9 cellular contexts compared by ENCODE assay signal in genomic region chr3:47910777-47911440, GRCh38.
DNase-seq lines count a peak whose midpoint lies in the region; ATAC-seq, FAIRE-seq and TF ChIP-seq lines count a peak whose summit lies in the region.
"Had no signal": no experiment of that assay in that cellular context is flagged by ENCODE, and none has a peak within 500 bp of the region (broad histone marks: within the 10 kb centered on the region; RNA-seq: fewer than 3 reads in every experiment).

No MANE protein-coding gene starts in this region.

- H3K27ac Mint-ChIP-seq in activated CD4-positive, alpha-beta memory T cell treated with anti-CD3 and anti-CD28 coated beads for 36 hours: no peak overlapping the region
- H3K27ac Mint-ChIP-seq: natural killer cell treated with Interleukin-12 subunit alpha and Interleukin-12 subunit beta and Interleukin-15 and Interleukin-18, amount 100 ng/mL, for 72 hours had no signal

- H3K27ac ChIP-seq in A549: peak overlapping the region in 1 of 2 experiments; percentile 51; a peak in 3 of 6 replicates

- no peak for TF ChIP-seq POLR2A in A549 (IDR thresholded peaks at IDR 0.05; ENCODE audit: low read length)

- no peak for TF ChIP-seq CTCF in A549 (IDR thresholded peaks at IDR 0.05)

- H3K4me3 ChIP-seq in A549: no peak overlapping the region

- no peak for FAIRE-seq in A549 (lab: Jason Lieb, UNC)

- no peak for TF ChIP-seq RAD21 in A549 (conservative IDR thresholded peaks at IDR 0.05 in 1 of 2, IDR thresholded peaks at IDR 0.05 in 1 of 2)

- peak overlapping the region; percentile 37; the same call in 2 of the 3 replicates for H3K4me2 ChIP-seq in A549

- WGBS in A549 (ENCODE audit: missing lambda C conversion rate): 24% methylated on average over 4 of the region's 4 CpGs

- POLR2A ChIA-PET in A549 (lab: Yijun Ruan, JAX): no interaction called here
- POLR2A ChIA-PET in HEK293T (lab: Yijun Ruan, JAX): no interaction called here
- POLR2A ChIA-PET in activated CD4-positive, alpha-beta memory T cell treated with anti-CD3 and anti-CD28 coated beads for 36 hours (lab: Charles Lee): no interaction called here

- H3K4me3 Mint-ChIP-seq in activated CD4-positive, alpha-beta memory T cell treated with anti-CD3 and anti-CD28 coated beads for 36 hours: no peak overlapping the region
- H3K4me3 Mint-ChIP-seq: natural killer cell treated with Interleukin-12 subunit alpha and Interleukin-12 subunit beta and Interleukin-15 and Interleukin-18, amount 100 ng/mL, for 72 hours had no signal

- peaks cover 48% of the 10 kb centered on the region for H3K36me3 Mint-ChIP-seq in activated CD4-positive, alpha-beta memory T cell treated with anti-CD3 and anti-CD28 coated beads for 36 hours

- no peaks in the 10 kb centered on the region for H3K9me3 ChIP-seq in A549

- H3K4me1 Mint-ChIP-seq in activated CD4-positive, alpha-beta memory T cell treated with anti-CD3 and anti-CD28 coated beads for 36 hours (ENCODE audit: low read depth): peaks cover 4% of the 10 kb centered on the region

- no peak for TF ChIP-seq EP300 in A549 (IDR thresholded peaks at IDR 0.05)

- H3K9me3 Mint-ChIP-seq in activated CD4-positive, alpha-beta memory T cell treated with anti-CD3 and anti-CD28 coated beads for 36 hours: no peaks in the 10 kb centered on the region
- H3K9me3 Mint-ChIP-seq: natural killer cell treated with Interleukin-12 subunit alpha and Interleukin-12 subunit beta and Interleukin-15 and Interleukin-18, amount 100 ng/mL, for 72 hours had no signal

- H3K4me1 ChIP-seq in A549: peaks cover 19% of the 10 kb centered on the region

- intact Hi-C loops in activated CD4-positive, alpha-beta memory T cell treated with anti-CD3 and anti-CD28 coated beads for 36 hours (cut with micrococcal nuclease): no loop called here

- CTCF ChIA-PET in A549 (lab: Yijun Ruan, JAX) (interaction anchor here (0.9 to 3.7 kb wide), 4 partner anchors 19 to 247 kb away, joined by 3 to 9 read pairs (median 4); no protein-coding TSS in a partner anchor), HEK293T (lab: Yijun Ruan, JAX) (no interaction called here)
- CTCF ChIA-PET in activated CD4-positive, alpha-beta memory T cell treated with anti-CD3 and anti-CD28 coated beads for 36 hours (lab: Charles Lee): no interaction called here

- peak; percentile 15 to 34 for DNase-seq in A549 (ENCODE audit: low read depth in 1 of 2, low spot score in 1 of 2)
- peak; percentile 92 for DNase-seq in HCEC 1CT
- peak; percentile 68 for DNase-seq in amniotic stem cell (lab: John Stamatoyannopoulos, UW)
- peak; percentile 61 for DNase-seq in iPS-NIHi7 (ENCODE audit: extremely low spot score)
- DNase-seq in NCI-H510A (lab: John Stamatoyannopoulos, UW): no peak
- no peak for DNase-seq in NCI-H146 treated with DMSO at 0.1 percent for 48 hours (lab: John Stamatoyannopoulos, UW; ENCODE audit: unreplicated experiment)
- DNase-seq in HEK293T (ENCODE audit: extremely low spot score): no peak
- DNase-seq in activated CD4-positive, alpha-beta memory T cell treated with anti-CD3 and anti-CD28 coated beads for 36 hours: no peak

- peak; percentile 86 to 91 for ATAC-seq in A549
- ATAC-seq: natural killer cell treated with Interleukin-12 subunit alpha and Interleukin-12 subunit beta and Interleukin-15 and Interleukin-18, amount 100 ng/mL, for 72 hours had no signal

- H3K27me3 Mint-ChIP-seq in activated CD4-positive, alpha-beta memory T cell treated with anti-CD3 and anti-CD28 coated beads for 36 hours: no peaks in the 10 kb centered on the region
- H3K27me3 Mint-ChIP-seq: natural killer cell treated with Interleukin-12 subunit alpha and Interleukin-12 subunit beta and Interleukin-15 and Interleukin-18, amount 100 ng/mL, for 72 hours had no signal

TF ChIP-seq in A549, 52 proteins besides CTCF, POLR2A, EP300 and RAD21:
- TF ChIP-seq FOSL2 (IDR thresholded peaks at IDR 0.05) (no peak), FOSL2 (CRISPR knock-in tag; IDR thresholded peaks at IDR 0.05) (peak; percentile 69), E2F6 (IDR thresholded peaks at IDR 0.05; ENCODE audit: borderline replicate concordance, low read depth) (no peak), EHF (CRISPR knock-in tag; IDR thresholded peaks at IDR 0.05) (no peak), USF2 (IDR thresholded peaks at IDR 0.05) (no peak), KDM5A (IDR thresholded peaks at IDR 0.05) (no peak), MAFK (IDR thresholded peaks at IDR 0.05; ENCODE audit: partially characterized antibody) (peak; percentile 53), GATA3 (IDR thresholded peaks at IDR 0.05; ENCODE audit: borderline replicate concordance) (0 out of 2 replicates have a peak, but pooled peaks have one; percentile 48), NPAS2 (CRISPR knock-in tag; IDR thresholded peaks at IDR 0.05; ENCODE audit: borderline replicate concordance) (no peak), SREBF2 (IDR thresholded peaks at IDR 0.05) (no peak)

TF ChIP-seq in HEK293T, 16 proteins besides CTCF, POLR2A, EP300 and RAD21:
- TF ChIP-seq FOXA1 (IDR thresholded peaks at IDR 0.05) (no peak), TARDBP (IDR thresholded peaks at IDR 0.05) (no peak), BHLHE40 (IDR thresholded peaks at IDR 0.05; ENCODE audit: borderline replicate concordance) (no peak), NFRKB (IDR thresholded peaks at IDR 0.05) (no peak), FOXM1 (IDR thresholded peaks at IDR 0.05; ENCODE audit: borderline replicate concordance) (no peak), FOXK2 (IDR thresholded peaks at IDR 0.05) (no peak), SP1 (IDR thresholded peaks at IDR 0.05) (no peak), LEF1 (IDR thresholded peaks at IDR 0.05; ENCODE audit: borderline replicate concordance) (no peak), PKNOX1 (IDR thresholded peaks at IDR 0.05) (no peak), HDGF (IDR thresholded peaks at IDR 0.05; ENCODE audit: borderline replicate concordance) (no peak)
TF ChIP-seq in HEK293T: peak in this region for 0.

Comparison
In these comparisons a context has a peak if more than half of its experiments do, and no peak if none do; other contexts are left out.
1. DNase-seq: peak in A549 (2 of 2), HCEC 1CT (single experiment), amniotic stem cell (single experiment) and iPS-NIHi7 (single experiment); none in NCI-H510A (single experiment), NCI-H146 treated with DMSO at 0.1 percent for 48 hours (single experiment), HEK293T (single experiment) and activated CD4-positive, alpha-beta memory T cell treated with anti-CD3 and anti-CD28 coated beads for 36 hours (single experiment).